7 cellular contexts compared by ENCODE assay signal in the genomic region with DNA sequence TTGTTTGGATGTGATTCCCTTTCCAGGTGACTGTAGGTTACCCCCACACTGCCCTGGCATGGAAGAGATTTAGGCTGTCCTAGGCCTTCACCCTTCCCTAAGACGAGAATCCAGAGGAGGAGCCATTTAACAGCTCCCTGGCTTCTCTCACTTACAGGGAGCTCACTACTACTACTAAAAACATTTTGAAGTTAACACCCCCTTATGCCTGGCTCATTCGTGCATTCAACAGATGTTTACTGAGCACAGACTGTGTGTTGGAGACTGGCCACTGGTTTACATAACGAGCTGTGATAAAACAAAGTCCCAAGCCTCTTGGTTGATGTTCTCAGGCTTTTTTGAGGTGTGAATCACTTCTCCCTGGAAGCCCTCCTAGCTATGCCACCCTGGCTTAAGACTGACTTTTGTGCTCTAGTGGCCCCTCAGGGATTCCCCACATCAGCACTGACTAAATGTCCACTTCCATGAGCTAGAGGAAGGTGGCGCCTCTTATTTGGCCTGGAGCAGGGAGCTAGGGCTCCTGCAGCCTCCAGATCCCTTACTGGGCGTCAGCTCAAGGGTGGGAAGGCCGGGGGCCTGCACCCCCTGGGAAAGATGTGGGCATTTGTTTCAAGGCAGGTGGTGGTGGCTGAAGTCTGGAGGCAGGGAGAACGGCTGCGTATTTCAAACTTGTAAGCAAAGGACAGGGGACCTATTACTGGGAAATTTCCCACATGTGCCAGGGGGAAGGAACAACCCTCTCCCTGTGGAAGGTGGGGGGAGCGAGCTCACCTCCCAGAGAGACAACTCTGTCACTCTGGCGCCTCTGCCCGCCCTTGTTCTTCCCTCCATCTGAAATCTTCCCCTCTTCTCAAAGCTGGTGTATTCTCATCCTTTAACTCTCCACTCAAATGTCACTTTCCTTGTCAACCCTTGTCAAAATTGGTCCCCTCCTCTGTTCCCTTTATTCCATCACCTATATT. TPM values are rescaled to one million over a fixed set of nuclear protein-coding genes. Genes with fewer than 3 reads are reported as not detected.
A peak's percentile ranks its signal among the peaks of the same experiment; 100 is the strongest.
DNase-seq lines count a peak whose midpoint lies in the region; ATAC-seq and TF ChIP-seq lines count a peak whose summit lies in the region.

No MANE protein-coding gene starts in this region.

- TF ChIP-seq CTCF in upper lobe of right lung (IDR thresholded peaks at IDR 0.05), result peak; percentile 40

- intact Hi-C loops in upper lobe of right lung (cut with DNase I), result no loop called here

- no peak overlapping the region for H3K4me3 ChIP-seq in mesodermal cell (ENCODE audit: extremely low read depth, insufficient read depth, low read length, poor library complexity, severe bottlenecking)
- peak overlapping the region; percentile 73 for H3K4me3 ChIP-seq in upper lobe of right lung

- ATAC-seq in upper lobe of right lung (peak; percentile 2), GM19397 (IDR thresholded peaks at IDR 0.05; ENCODE audit: unreplicated experiment) (no peak)

- H3K27ac ChIP-seq in mesodermal cell (ENCODE audit: low read depth, low read length, severe bottlenecking) (peak overlapping the region; percentile 72), upper lobe of right lung (peak overlapping the region; percentile 99)

- H3K9me3 ChIP-seq in mesodermal cell (ENCODE audit: control insufficient read depth, low read length), result no peaks in the 10 kb centered on the region
- no peaks in the 10 kb centered on the region for H3K9me3 ChIP-seq in upper lobe of right lung

- no peaks in the 10 kb centered on the region for H3K27me3 ChIP-seq in upper lobe of right lung

- H3K4me1 ChIP-seq in mesodermal cell (ENCODE audit: control insufficient read depth, insufficient read depth, low read length, poor library complexity, severe bottlenecking) (peaks cover 51% of the 10 kb centered on the region), upper lobe of right lung (peaks cover 40% of the 10 kb centered on the region)

- DNase-seq in GM03348 (ENCODE audit: low spot score) (peak; percentile 61), NCI-H82 (lab: John Stamatoyannopoulos, UW) (peak; percentile 65), dermis blood vessel endothelial cell (peak; percentile 76), upper lobe of right lung (peak; percentile 45), MV-4-11 (lab: John Stamatoyannopoulos, UW) (no peak)

- no peaks in the 10 kb centered on the region for H3K36me3 ChIP-seq in mesodermal cell (ENCODE audit: control insufficient read depth, insufficient read depth, low read length)
- no peaks in the 10 kb centered on the region for H3K36me3 ChIP-seq in upper lobe of right lung

- 65 to 66% methylated on average over 8 to 9 of the region's 11 CpGs for WGBS in mesodermal cell (ENCODE audit: insufficient coverage in 2 of 2), 2 experiments

RNA-seq across cellular contexts. Expression of gene MALAT1, which starts 19.4 kb away (rescaled TPM):
- total RNA-seq in dermis blood vessel endothelial cell (2,930 and 8,332 TPM in 2 replicates), upper lobe of right lung (11,917 TPM)
- 1,431 TPM for polyA plus RNA-seq in mesodermal cell (2013, experiment 1 of 2)
- 2,018 TPM for polyA plus RNA-seq in mesodermal cell (2013, experiment 2 of 2)

RNA-seq across cellular contexts. Expression of gene SCYL1, which starts 45.4 kb away (rescaled TPM):
- total RNA-seq in dermis blood vessel endothelial cell (67.4 and 71.3 TPM in 2 replicates), upper lobe of right lung (74.4 TPM)
- 102 TPM for polyA plus RNA-seq in mesodermal cell (2013, experiment 1 of 2)
- 89.8 TPM for polyA plus RNA-seq in mesodermal cell (2013, experiment 2 of 2)

RNA-seq across cellular contexts. Expression of gene NEAT1, which starts 56.9 kb away (rescaled TPM):
- 50.4 and 189 TPM in 2 replicates for total RNA-seq in dermis blood vessel endothelial cell
- 32.4 TPM for polyA plus RNA-seq in mesodermal cell (2013, experiment 1 of 2)
- polyA plus RNA-seq in mesodermal cell (2013, experiment 2 of 2), result 28.8 TPM
- 1,120 TPM for total RNA-seq in upper lobe of right lung
